ENCODE assay signal across 33 cellular contexts in the genomic region with DNA sequence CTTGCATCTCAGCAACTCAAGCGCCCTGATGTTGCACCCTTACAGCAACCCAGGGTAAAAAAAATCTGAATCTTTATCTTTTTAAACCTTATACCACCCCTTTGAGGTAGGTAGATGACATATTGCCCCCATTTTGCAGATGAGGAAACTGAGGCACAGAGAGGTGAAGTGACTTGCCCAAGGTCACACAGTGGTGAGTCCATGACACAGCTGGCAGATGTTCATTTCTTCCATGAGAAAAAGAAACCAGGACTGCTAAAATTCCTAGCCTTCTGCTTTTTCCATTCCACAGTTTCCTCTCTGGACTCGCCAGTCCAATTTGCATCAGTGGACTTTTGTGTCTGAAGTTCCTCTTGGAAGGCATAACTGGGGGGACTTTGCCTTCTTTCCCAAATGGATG.
"Had no signal": no experiment of that assay in that cellular context is flagged by ENCODE, and none has a peak within 500 bp of the region (broad histone marks: within the 10 kb centered on the region; RNA-seq: fewer than 3 reads in every experiment).

No MANE protein-coding gene starts in this region.

- DNase-seq: activated effector memory CD4-positive, alpha-beta T cell treated with anti-CD3 and anti-CD28 coated beads, Interleukin-2, amount 50 U/mL, for 16 hours; activated effector memory CD4-positive, alpha-beta T cell treated with Interleukin-2 at 50 U/mL for 16 hours; activated gamma-delta T cell; activated gamma-delta T cell treated with Interleukin-2 at 50 U/mL for 16 hours; activated naive CD4-positive, alpha-beta T cell; activated naive CD4-positive, alpha-beta T cell treated with anti-CD3 and anti-CD28 coated beads for 36 hours; activated naive CD4-positive, alpha-beta T cell treated with anti-CD3 and anti-CD28 coated beads, Interleukin-2, amount 10 ng/mL, durations not matched to agents 7 days and 5 days; activated naive CD4-positive, alpha-beta T cell treated with anti-CD3 and anti-CD28 coated beads, Interleukin-2, amount 50 U/mL, for 16 hours; activated naive CD4-positive, alpha-beta T cell treated with Interleukin-2 at 50 U/mL for 16 hours; activated naive CD8-positive, alpha-beta T cell treated with anti-CD3 and anti-CD28 coated beads for 36 hours; activated naive CD8-positive, alpha-beta T cell treated with anti-CD3 and anti-CD28 coated beads, Interleukin-2, amount 10 ng/mL, durations not matched to agents 7 days and 5 days; activated naive CD8-positive, alpha-beta T cell treated with anti-CD3 and anti-CD28 coated beads, Interleukin-2, amount 50 U/mL, for 24 hours; activated T-cell treated with anti-CD3 and anti-CD28 coated beads, Interleukin-2, amount 50 U/mL, for 24 hours; activated T-cell treated with anti-CD3 and anti-CD28 coated beads, Interleukin-2, amount 50 U/mL, for 4 hours; activated T-cell treated with anti-CD3 and anti-CD28 coated beads, Interleukin-2, amount 50 U/mL, for 48 hours; activated T-cell treated with anti-CD3 and anti-CD28 coated beads, Interleukin-2, amount 50 U/mL, for 72 hours; adrenal gland; amniotic stem cell; amygdala; anterior cingulate cortex; aorta; body of pancreas; brain microvascular endothelial cell; caudate nucleus; central memory CD4-positive, alpha-beta T cell; cerebellar nuclear complex had no signal

- H3K4me1 ChIP-seq: adrenal gland, ascending aorta, breast epithelium had no signal

- H3K4me3 ChIP-seq: adrenal gland, ascending aorta, body of pancreas, breast epithelium, cardiac muscle cell had no signal

- ATAC-seq: activated naive CD4-positive, alpha-beta T cell treated with anti-CD3 and anti-CD28 coated beads, Interleukin-2, amount 50 U/mL, for 72 hours; activated naive CD8-positive, alpha-beta T cell treated with anti-CD3 and anti-CD28 coated beads, Interleukin-2, amount 50 U/mL, for 24 hours; activated T-cell treated with anti-CD3 and anti-CD28 coated beads, Interleukin-2, amount 50 U/mL, for 4 hours; activated T-cell treated with anti-CD3 and anti-CD28 coated beads, Interleukin-2, amount 50 U/mL, for 72 hours; activated T-helper 17 cell treated with anti-CD3 and anti-CD28 coated beads, Interleukin-2, amount 50 U/mL, for 72 hours; body of pancreas had no signal

- H3K27ac ChIP-seq: adrenal gland, ascending aorta, body of pancreas, brain microvascular endothelial cell, breast epithelium, cardiac muscle cell had no signal

- H3K9me3 ChIP-seq: adrenal gland, ascending aorta, body of pancreas, breast epithelium had no signal

- FAIRE-seq: astrocyte, bronchial epithelial cell had no signal

- H3K27me3 ChIP-seq: adrenal gland, ascending aorta, body of pancreas, brain microvascular endothelial cell, breast epithelium, cardiac muscle cell had no signal

- H3K36me3 ChIP-seq: adrenal gland, ascending aorta, brain microvascular endothelial cell, breast epithelium, cardiac muscle cell had no signal
